ENCODE assay signal across 1 cellular context in the genomic region with DNA sequence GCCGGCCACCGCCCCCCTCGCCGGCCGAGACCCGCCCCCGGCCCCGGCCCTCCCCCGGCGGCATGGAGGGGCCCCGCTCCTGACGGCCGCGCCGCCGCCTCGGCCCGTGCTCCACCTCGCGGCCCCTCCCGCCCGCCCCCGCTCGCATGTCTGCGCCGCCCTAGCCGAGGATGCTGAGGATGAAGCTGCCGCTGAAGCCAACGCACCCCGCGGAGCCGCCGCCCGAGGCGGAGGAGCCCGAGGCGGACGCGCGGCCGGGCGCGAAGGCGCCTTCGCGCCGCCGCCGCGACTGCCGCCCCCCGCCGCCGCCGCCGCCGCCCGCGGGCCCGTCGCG.
TF ChIP-seq lines count a peak whose summit lies in the region.

No MANE protein-coding gene starts in this region.

TF ChIP-seq in HEK293, 187 proteins besides CTCF, POLR2A, EP300 and RAD21 (continued from another document):
- TF ChIP-seq, protein P1, sequence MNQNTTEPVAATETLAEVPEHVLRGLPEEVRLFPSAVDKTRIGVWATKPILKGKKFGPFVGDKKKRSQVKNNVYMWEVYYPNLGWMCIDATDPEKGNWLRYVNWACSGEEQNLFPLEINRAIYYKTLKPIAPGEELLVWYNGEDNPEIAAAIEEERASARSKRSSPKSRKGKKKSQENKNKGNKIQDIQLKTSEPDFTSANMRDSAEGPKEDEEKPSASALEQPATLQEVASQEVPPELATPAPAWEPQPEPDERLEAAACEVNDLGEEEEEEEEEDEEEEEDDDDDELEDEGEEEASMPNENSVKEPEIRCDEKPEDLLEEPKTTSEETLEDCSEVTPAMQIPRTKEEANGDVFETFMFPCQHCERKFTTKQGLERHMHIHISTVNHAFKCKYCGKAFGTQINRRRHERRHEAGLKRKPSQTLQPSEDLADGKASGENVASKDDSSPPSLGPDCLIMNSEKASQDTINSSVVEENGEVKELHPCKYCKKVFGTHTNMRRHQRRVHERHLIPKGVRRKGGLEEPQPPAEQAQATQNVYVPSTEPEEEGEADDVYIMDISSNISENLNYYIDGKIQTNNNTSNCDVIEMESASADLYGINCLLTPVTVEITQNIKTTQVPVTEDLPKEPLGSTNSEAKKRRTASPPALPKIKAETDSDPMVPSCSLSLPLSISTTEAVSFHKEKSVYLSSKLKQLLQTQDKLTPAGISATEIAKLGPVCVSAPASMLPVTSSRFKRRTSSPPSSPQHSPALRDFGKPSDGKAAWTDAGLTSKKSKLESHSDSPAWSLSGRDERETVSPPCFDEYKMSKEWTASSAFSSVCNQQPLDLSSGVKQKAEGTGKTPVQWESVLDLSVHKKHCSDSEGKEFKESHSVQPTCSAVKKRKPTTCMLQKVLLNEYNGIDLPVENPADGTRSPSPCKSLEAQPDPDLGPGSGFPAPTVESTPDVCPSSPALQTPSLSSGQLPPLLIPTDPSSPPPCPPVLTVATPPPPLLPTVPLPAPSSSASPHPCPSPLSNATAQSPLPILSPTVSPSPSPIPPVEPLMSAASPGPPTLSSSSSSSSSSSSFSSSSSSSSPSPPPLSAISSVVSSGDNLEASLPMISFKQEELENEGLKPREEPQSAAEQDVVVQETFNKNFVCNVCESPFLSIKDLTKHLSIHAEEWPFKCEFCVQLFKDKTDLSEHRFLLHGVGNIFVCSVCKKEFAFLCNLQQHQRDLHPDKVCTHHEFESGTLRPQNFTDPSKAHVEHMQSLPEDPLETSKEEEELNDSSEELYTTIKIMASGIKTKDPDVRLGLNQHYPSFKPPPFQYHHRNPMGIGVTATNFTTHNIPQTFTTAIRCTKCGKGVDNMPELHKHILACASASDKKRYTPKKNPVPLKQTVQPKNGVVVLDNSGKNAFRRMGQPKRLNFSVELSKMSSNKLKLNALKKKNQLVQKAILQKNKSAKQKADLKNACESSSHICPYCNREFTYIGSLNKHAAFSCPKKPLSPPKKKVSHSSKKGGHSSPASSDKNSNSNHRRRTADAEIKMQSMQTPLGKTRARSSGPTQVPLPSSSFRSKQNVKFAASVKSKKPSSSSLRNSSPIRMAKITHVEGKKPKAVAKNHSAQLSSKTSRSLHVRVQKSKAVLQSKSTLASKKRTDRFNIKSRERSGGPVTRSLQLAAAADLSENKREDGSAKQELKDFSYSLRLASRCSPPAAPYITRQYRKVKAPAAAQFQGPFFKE (tag by site-specific recombination; IDR thresholded peaks at IDR 0.05; ENCODE audit: borderline replicate concordance) = no peak
- TF ChIP-seq, protein P2, sequence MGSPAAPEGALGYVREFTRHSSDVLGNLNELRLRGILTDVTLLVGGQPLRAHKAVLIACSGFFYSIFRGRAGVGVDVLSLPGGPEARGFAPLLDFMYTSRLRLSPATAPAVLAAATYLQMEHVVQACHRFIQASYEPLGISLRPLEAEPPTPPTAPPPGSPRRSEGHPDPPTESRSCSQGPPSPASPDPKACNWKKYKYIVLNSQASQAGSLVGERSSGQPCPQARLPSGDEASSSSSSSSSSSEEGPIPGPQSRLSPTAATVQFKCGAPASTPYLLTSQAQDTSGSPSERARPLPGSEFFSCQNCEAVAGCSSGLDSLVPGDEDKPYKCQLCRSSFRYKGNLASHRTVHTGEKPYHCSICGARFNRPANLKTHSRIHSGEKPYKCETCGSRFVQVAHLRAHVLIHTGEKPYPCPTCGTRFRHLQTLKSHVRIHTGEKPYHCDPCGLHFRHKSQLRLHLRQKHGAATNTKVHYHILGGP (tag by site-specific recombination; IDR thresholded peaks at IDR 0.05) = no peak
- TF ChIP-seq ZNF223 (tag by site-specific recombination; IDR thresholded peaks at IDR 0.05) (no peak), ZNF114 (tag by site-specific recombination; IDR thresholded peaks at IDR 0.05) (no peak), ZNF48 (tag by site-specific recombination; IDR thresholded peaks at IDR 0.05) (no peak)
- TF ChIP-seq, protein P3, sequence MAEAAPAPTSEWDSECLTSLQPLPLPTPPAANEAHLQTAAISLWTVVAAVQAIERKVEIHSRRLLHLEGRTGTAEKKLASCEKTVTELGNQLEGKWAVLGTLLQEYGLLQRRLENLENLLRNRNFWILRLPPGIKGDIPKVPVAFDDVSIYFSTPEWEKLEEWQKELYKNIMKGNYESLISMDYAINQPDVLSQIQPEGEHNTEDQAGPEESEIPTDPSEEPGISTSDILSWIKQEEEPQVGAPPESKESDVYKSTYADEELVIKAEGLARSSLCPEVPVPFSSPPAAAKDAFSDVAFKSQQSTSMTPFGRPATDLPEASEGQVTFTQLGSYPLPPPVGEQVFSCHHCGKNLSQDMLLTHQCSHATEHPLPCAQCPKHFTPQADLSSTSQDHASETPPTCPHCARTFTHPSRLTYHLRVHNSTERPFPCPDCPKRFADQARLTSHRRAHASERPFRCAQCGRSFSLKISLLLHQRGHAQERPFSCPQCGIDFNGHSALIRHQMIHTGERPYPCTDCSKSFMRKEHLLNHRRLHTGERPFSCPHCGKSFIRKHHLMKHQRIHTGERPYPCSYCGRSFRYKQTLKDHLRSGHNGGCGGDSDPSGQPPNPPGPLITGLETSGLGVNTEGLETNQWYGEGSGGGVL (tag by site-specific recombination; IDR thresholded peaks at IDR 0.05) = no peak
- TF ChIP-seq, protein P4, sequence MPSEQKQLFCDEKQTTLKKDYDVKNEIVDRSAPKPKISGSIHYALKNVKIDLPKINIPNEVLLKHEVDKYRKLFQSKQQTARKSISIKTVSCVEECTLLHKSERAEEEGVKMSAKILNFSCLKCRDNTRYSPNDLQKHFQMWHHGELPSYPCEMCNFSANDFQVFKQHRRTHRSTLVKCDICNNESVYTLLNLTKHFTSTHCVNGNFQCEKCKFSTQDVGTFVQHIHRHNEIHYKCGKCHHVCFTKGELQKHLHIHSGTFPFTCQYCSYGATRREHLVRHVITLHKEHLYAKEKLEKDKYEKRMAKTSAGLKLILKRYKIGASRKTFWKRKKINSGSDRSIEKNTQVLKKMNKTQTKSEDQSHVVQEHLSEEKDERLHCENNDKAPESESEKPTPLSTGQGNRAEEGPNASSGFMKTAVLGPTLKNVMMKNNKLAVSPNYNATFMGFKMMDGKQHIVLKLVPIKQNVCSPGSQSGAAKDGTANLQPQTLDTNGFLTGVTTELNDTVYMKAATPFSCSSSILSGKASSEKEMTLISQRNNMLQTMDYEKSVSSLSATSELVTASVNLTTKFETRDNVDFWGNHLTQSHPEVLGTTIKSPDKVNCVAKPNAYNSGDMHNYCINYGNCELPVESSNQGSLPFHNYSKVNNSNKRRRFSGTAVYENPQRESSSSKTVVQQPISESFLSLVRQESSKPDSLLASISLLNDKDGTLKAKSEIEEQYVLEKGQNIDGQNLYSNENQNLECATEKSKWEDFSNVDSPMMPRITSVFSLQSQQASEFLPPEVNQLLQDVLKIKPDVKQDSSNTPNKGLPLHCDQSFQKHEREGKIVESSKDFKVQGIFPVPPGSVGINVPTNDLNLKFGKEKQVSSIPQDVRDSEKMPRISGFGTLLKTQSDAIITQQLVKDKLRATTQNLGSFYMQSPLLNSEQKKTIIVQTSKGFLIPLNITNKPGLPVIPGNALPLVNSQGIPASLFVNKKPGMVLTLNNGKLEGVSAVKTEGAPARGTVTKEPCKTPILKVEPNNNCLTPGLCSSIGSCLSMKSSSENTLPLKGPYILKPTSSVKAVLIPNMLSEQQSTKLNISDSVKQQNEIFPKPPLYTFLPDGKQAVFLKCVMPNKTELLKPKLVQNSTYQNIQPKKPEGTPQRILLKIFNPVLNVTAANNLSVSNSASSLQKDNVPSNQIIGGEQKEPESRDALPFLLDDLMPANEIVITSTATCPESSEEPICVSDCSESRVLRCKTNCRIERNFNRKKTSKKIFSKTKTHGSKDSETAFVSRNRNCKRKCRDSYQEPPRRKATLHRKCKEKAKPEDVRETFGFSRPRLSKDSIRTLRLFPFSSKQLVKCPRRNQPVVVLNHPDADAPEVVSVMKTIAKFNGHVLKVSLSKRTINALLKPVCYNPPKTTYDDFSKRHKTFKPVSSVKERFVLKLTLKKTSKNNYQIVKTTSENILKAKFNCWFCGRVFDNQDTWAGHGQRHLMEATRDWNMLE (tag by site-specific recombination; conservative IDR thresholded peaks at IDR 0.05; ENCODE audit: low read depth) = no peak
